Comparison of ENCODE assay signal across 8 cellular contexts in the genomic region with DNA sequence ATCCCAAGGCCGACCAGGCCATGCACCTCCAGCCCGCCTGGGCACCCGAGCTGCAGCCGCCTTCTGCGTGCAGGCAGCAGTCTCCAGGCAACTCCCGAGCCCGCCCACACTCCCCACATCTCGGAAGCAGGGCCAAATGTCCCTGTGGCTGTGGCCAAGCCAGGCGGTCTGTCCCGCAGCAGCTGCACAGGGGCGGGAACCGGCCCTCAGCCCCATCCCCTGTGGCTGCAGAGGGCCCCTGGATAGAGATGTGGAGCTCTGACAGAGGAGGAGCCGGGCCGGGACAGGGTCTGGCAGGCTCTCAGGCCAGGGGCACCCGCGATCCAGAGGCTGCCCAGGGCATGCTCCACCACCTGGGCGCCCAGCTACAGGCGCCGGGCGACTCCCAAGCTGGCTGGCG.
DNase-seq lines count a peak whose midpoint lies in the region; ATAC-seq and TF ChIP-seq lines count a peak whose summit lies in the region.
"Not testable (repeated sequence)": the region's sequence is repeated elsewhere in the genome, so short reads cannot be mapped to it uniquely, and the experiment has no call there.

No MANE protein-coding gene starts in this region.

- H3K27ac ChIP-seq in esophagus muscularis mucosa (replicated peaks in 1 of 4); prostate gland: not testable (repeated sequence)

- H3K4me1 Mint-ChIP-seq in T-helper 17 cell; type B pancreatic cell (ENCODE audit: unreplicated experiment): not testable (repeated sequence)

- not testable (repeated sequence) for TF ChIP-seq CTCF in esophagus muscularis mucosa (IDR thresholded peaks at IDR 0.05); mucosa of descending colon (IDR thresholded peaks at IDR 0.05); prostate gland (IDR thresholded peaks at IDR 0.05); type B pancreatic cell (conservative IDR thresholded peaks at IDR 0.05)

- TF ChIP-seq EP300 in esophagus muscularis mucosa (IDR thresholded peaks at IDR 0.05) = not testable (repeated sequence)

- intact Hi-C loops in esophagus muscularis mucosa (cut with DNase I); mucosa of descending colon (cut with DNase I, micrococcal nuclease); prostate gland (cut with DNase I): not testable (repeated sequence)

- H3K4me3 Mint-ChIP-seq in T-helper 17 cell, type B pancreatic cell: not testable (repeated sequence)

- H3K9me3 Mint-ChIP-seq in type B pancreatic cell = not testable (repeated sequence)

- WGBS in esophagus muscularis mucosa = no CpG with 5 or more reads among the region's 21 CpGs
- WGBS in prostate gland = 71% methylated on average over 6 of the region's 21 CpGs

- not testable (repeated sequence) for H3K27ac Mint-ChIP-seq in T-helper 17 cell, type B pancreatic cell

- not testable (repeated sequence) for H3K27me3 ChIP-seq in esophagus muscularis mucosa; prostate gland (replicated peaks; ENCODE audit: insufficient read depth)

- ATAC-seq in T-helper 17 cell, mucosa of descending colon: not testable (repeated sequence)

- not testable (repeated sequence) for H3K9me3 ChIP-seq in T-helper 17 cell (ENCODE audit: control insufficient read depth, low read length, poor library complexity, severe bottlenecking); esophagus muscularis mucosa; mucosa of descending colon; prostate gland

- H3K36me3 Mint-ChIP-seq in T-helper 17 cell (ENCODE audit: low read depth); type B pancreatic cell: not testable (repeated sequence)

- TF ChIP-seq POLR2A in esophagus muscularis mucosa (IDR thresholded peaks at IDR 0.05; ENCODE audit: low read depth); prostate gland (IDR thresholded peaks at IDR 0.05): not testable (repeated sequence)

- DNase-seq in Daoy (ENCODE audit: low read depth) (peak; percentile 4), T-helper 17 cell (peak in 2 of 3 donors; percentile 10 to 15), esophagus muscularis mucosa (ENCODE audit: extremely low spot score) (peak; percentile 60), islet precursor cell (peak; percentile 59), mucosa of descending colon (peak in 2 of 3 donors; percentile 27 to 59), prostate gland (ENCODE audit: low spot score) (peak; percentile 3), type B pancreatic cell (ENCODE audit: extremely low spot score, unreplicated experiment) (peak; percentile 79)
- peak; percentile 13 for DNase-seq in activated naive CD4-positive, alpha-beta T cell treated with anti-CD3 and anti-CD28 coated beads, Interleukin-2, amount 50 U/mL, for 16 hours

- H3K4me1 ChIP-seq in esophagus muscularis mucosa; mucosa of descending colon (ENCODE audit: low read depth); prostate gland (replicated peaks): not testable (repeated sequence)

- H3K27me3 Mint-ChIP-seq in T-helper 17 cell, type B pancreatic cell: not testable (repeated sequence)

- H3K36me3 ChIP-seq in esophagus muscularis mucosa; mucosa of descending colon (ENCODE audit: low read depth); prostate gland: not testable (repeated sequence)

- H3K4me3 ChIP-seq in esophagus muscularis mucosa, mucosa of descending colon, prostate gland: not testable (repeated sequence)

Comparison
In these comparisons a context has a peak if more than half of its experiments do, and no peak if none do; other contexts are left out.
1. DNase-seq: peak in every context shown above with its lines; median percentile 79 in type B pancreatic cell; 60 in esophagus muscularis mucosa; 59 in islet precursor cell; 43 in mucosa of descending colon; 13 in activated naive CD4-positive, alpha-beta T cell treated with anti-CD3 and anti-CD28 coated beads, Interleukin-2, amount 50 U/mL, for 16 hours; 12 in T-helper 17 cell; 4 in Daoy; 3 in prostate gland.